In the genomic region with DNA sequence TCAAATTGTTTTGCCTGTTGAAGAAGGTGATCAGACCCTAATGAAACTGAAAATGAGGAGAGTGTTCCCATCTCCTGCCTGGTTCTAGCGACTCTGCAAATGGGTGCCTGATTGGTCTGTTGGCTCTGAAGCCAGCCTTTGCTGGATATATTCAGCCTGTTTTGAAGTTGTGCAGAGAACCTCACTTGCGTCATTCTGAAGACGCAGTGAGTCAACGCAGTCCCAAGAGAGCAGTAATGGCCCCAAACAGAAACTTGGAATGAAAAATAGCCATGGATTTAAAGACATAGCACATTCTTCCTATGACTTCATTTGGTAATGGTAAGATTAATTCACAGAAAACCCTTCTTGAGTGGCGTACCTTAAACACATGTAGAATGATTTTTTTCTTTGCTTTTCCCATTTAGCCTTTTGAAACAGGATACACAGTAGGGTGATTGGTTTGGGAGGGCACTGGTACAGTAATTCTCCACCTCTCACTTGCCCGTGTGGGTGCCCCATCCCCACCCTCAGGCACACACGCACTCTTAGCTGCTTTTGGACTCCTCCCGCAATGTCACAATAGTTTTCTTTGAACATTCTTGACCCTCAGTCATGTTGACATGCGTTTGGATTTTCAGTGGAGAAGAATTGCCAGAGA, we compare ENCODE assay signal across 9 cellular contexts. TPM values are rescaled to one million over a fixed set of nuclear protein-coding genes. Genes with fewer than 3 reads are reported as not detected.
DNase-seq lines count a peak whose midpoint lies in the region; ATAC-seq and TF ChIP-seq lines count a peak whose summit lies in the region.
"Had no signal": no experiment of that assay in that cellular context is flagged by ENCODE, and none has a peak within 500 bp of the region (broad histone marks: within the 10 kb centered on the region; RNA-seq: fewer than 3 reads in every experiment).

No MANE protein-coding gene starts in this region.

- H3K36me3 ChIP-seq in breast epithelium (no peaks in the 10 kb centered on the region), lower lobe of right lung (no peaks in the 10 kb centered on the region)

- H3K4me3 ChIP-seq in breast epithelium (peak overlapping the region; percentile 31 to 45 (median 31)), lower lobe of right lung (peak overlapping the region; percentile 25)

- H3K4me1 ChIP-seq in breast epithelium (no peaks in the 10 kb centered on the region), lower lobe of right lung (peaks cover 25% of the 10 kb centered on the region)

- no peak for TF ChIP-seq POLR2A in breast epithelium (IDR thresholded peaks at IDR 0.05)

- TF ChIP-seq CTCF in breast epithelium (IDR thresholded peaks at IDR 0.05) = no peak
- TF ChIP-seq CTCF in lower lobe of right lung (IDR thresholded peaks at IDR 0.05) = no peak

- H3K27ac ChIP-seq in breast epithelium (peak overlapping the region; percentile 84 to 91), lower lobe of right lung (peak overlapping the region; percentile 80)

- intact Hi-C loops in breast epithelium (cut with DNase I; ENCODE audit: low total_unique reads) = no loop called here
- intact Hi-C loops in lower lobe of right lung (cut with DNase I) = no loop called here

- DNase-seq in NCI-H2107 treated with DMSO at 0.1 percent for 48 hours (lab: John Stamatoyannopoulos, UW; ENCODE audit: unreplicated experiment) = peak; percentile 8
- no peak for DNase-seq in NCI-H2107 (lab: John Stamatoyannopoulos, UW)
- DNase-seq in breast epithelium (ENCODE audit: low spot score in 2 of 2) = peak in 1 of 2 donors; percentile 35
- no peak for DNase-seq in lower lobe of right lung
- DNase-seq in ureter (ENCODE audit: low spot score) = peak; percentile 68
- DNase-seq: head of caudate nucleus had no signal

- H3K9me3 ChIP-seq in breast epithelium (no peaks in the 10 kb centered on the region), lower lobe of right lung (no peaks in the 10 kb centered on the region)

- ATAC-seq in lower lobe of right lung = peak; percentile 94 to 97
- ATAC-seq in HG03432 (IDR thresholded peaks at IDR 0.05; ENCODE audit: unreplicated experiment) = no peak
- ATAC-seq in GM21528 (IDR thresholded peaks at IDR 0.05; ENCODE audit: low FRiP score, unreplicated experiment) = no peak
- no peak for ATAC-seq in GM19023 (IDR thresholded peaks at IDR 0.05; ENCODE audit: unreplicated experiment)

- H3K27me3 ChIP-seq in breast epithelium (no peaks in the 10 kb centered on the region), lower lobe of right lung (ENCODE audit: low read depth) (no peaks in the 10 kb centered on the region)

RNA-seq across cellular contexts. Expression of a gene that starts 54.1 kb away (rescaled TPM):
- 10 to 100 TPM; 43.6 to 72.8 (median 67.4) TPM for total RNA-seq in breast epithelium
- 50.2 TPM for total RNA-seq in lower lobe of right lung
- total RNA-seq in ureter = 72.6 TPM

Comparison
In these comparisons a context has a peak if more than half of its experiments do, and no peak if none do; other contexts are left out.
1. DNase-seq: peak in NCI-H2107 treated with DMSO at 0.1 percent for 48 hours (single experiment) and ureter (single experiment); none in NCI-H2107 (single experiment) and lower lobe of right lung (single experiment).
2. ATAC-seq: peak in lower lobe of right lung (2 of 2); none in HG03432 (single experiment), GM21528 (single experiment) and GM19023 (single experiment).